ENCODE assay signal across 25 cellular contexts in genomic region chr2:156867201-156867600, GRCh38.
"Had no signal": no experiment of that assay in that cellular context is flagged by ENCODE, and none has a peak within 500 bp of the region (broad histone marks: within the 10 kb centered on the region; RNA-seq: fewer than 3 reads in every experiment).

No MANE protein-coding gene starts in this region.

- H3K27me3 ChIP-seq: adrenal gland, ascending aorta, cardiac muscle cell, hepatocyte, right atrium auricular region, upper lobe of right lung had no signal

- H3K36me3 ChIP-seq: adrenal gland, ascending aorta, cardiac muscle cell, left ventricle myocardium inferior, right atrium auricular region, upper lobe of right lung had no signal

- FAIRE-seq: frontal cortex had no signal

- H3K27me3 Mint-ChIP-seq: activated B cell treated with CpG ODN at 0.5 μM for 24 hours, progenitor cell of endocrine pancreas had no signal

- H3K9me3 Mint-ChIP-seq: activated T-cell treated with anti-CD3 and anti-CD28 coated beads, Interleukin-2, amount 50 U/mL, for 24 hours; activated T-helper 17 cell treated with anti-CD3 and anti-CD28 coated beads, Interleukin-2, amount 50 U/mL, for 72 hours; T-helper 1 cell treated with Interleukin-12 subunit alpha and Interleukin-12 subunit beta and Interleukin-4 antibody, amounts not matched to agents 30 μg/mL and 1 μg/mL, for 36 hours had no signal

- H3K4me3 Mint-ChIP-seq: activated B cell treated with CpG ODN at 0.5 μM for 24 hours; activated CD4-positive, alpha-beta T cell treated with anti-CD3 and anti-CD28 coated beads for 36 hours; activated T-cell treated with anti-CD3 and anti-CD28 coated beads, Interleukin-2, amount 50 U/mL, for 24 hours; activated T-helper 17 cell treated with anti-CD3 and anti-CD28 coated beads, Interleukin-2, amount 50 U/mL, for 72 hours; immature natural killer cell; mesothelial cell of epicardium; natural killer cell; T-helper 1 cell treated with Interleukin-12 subunit alpha and Interleukin-12 subunit beta and Interleukin-4 antibody, amounts not matched to agents 30 μg/mL and 1 μg/mL, for 36 hours had no signal

- H3K27ac Mint-ChIP-seq: activated B cell treated with CpG ODN at 0.5 μM for 24 hours; activated CD4-positive, alpha-beta T cell treated with anti-CD3 and anti-CD28 coated beads for 36 hours; activated naive CD4-positive, alpha-beta T cell treated with anti-CD3 and anti-CD28 coated beads, Interleukin-2, amount 50 U/mL, for 72 hours; activated T-cell treated with anti-CD3 and anti-CD28 coated beads, Interleukin-2, amount 50 U/mL, for 24 hours; activated T-helper 17 cell treated with anti-CD3 and anti-CD28 coated beads, Interleukin-2, amount 50 U/mL, for 72 hours; immature natural killer cell; mesothelial cell of epicardium; natural killer cell; progenitor cell of endocrine pancreas; T-helper 1 cell treated with Interleukin-12 subunit alpha and Interleukin-12 subunit beta and Interleukin-4 antibody, amounts not matched to agents 30 μg/mL and 1 μg/mL, for 36 hours had no signal

- H3K79me2 ChIP-seq: hepatocyte had no signal

- H3K4me3 ChIP-seq: adrenal gland, ascending aorta, cardiac muscle cell, hepatocyte, left ventricle myocardium inferior, right atrium auricular region, upper lobe of right lung had no signal

- H3K4me1 ChIP-seq: adrenal gland, ascending aorta, left ventricle myocardium inferior, right atrium auricular region, upper lobe of right lung had no signal

- H3K27ac ChIP-seq: adrenal gland, ascending aorta, cardiac muscle cell, hepatocyte, left ventricle myocardium inferior, right atrium auricular region, upper lobe of right lung had no signal

- DNase-seq: activated B cell treated with CpG ODN at 0.5 μM for 24 hours; activated CD4-positive, alpha-beta T cell treated with anti-CD3 and anti-CD28 coated beads for 36 hours; activated CD4-positive, alpha-beta T cell treated with anti-CD3 and anti-CD28 coated beads, Interleukin-2, amount 50 U/mL, for 4 hours; activated CD8-positive, alpha-beta memory T cell treated with anti-CD3 and anti-CD28 coated beads for 24 hours; activated CD8-positive, alpha-beta memory T cell treated with anti-CD3 and anti-CD28 coated beads, Interleukin-2, amount 50 U/mL, for 4 hours; activated T-cell treated with anti-CD3 and anti-CD28 coated beads, Interleukin-2, amount 50 U/mL, for 24 hours; adrenal gland; cortex of kidney; glutamatergic neuron; immature natural killer cell; left ventricle myocardium inferior; natural killer cell; stimulated activated CD4-positive, alpha-beta T cell treated with anti-CD3 and anti-CD28 coated beads, Interleukin-4, amount 100 ng/mL, for 24 hours; stimulated activated naive CD8-positive, alpha-beta T cell treated with anti-CD3 and anti-CD28 coated beads, Interleukin-15, Interleukin-2, amounts not matched to agents 100 U/mL and 50 U/mL, for 24 hours; upper lobe of right lung had no signal

- H2AFZ ChIP-seq: hepatocyte had no signal

- ATAC-seq: activated CD4-positive, alpha-beta T cell treated with anti-CD3 and anti-CD28 coated beads for 36 hours; activated naive CD4-positive, alpha-beta T cell treated with anti-CD3 and anti-CD28 coated beads, Interleukin-2, amount 50 U/mL, for 72 hours; activated T-helper 17 cell treated with anti-CD3 and anti-CD28 coated beads, Interleukin-2, amount 50 U/mL, for 72 hours; natural killer cell; stimulated activated naive CD8-positive, alpha-beta T cell treated with anti-CD3 and anti-CD28 coated beads, Interleukin-15, Interleukin-2, amounts not matched to agents 100 U/mL and 50 U/mL, for 24 hours; upper lobe of right lung had no signal

- H3K4me2 ChIP-seq: hepatocyte had no signal

- H3K4me1 Mint-ChIP-seq: activated B cell treated with CpG ODN at 0.5 μM for 24 hours; activated CD4-positive, alpha-beta T cell treated with anti-CD3 and anti-CD28 coated beads for 36 hours; activated T-helper 17 cell treated with anti-CD3 and anti-CD28 coated beads, Interleukin-2, amount 50 U/mL, for 72 hours; immature natural killer cell; mesothelial cell of epicardium; natural killer cell had no signal

- H3K9me3 ChIP-seq: adrenal gland, ascending aorta, left ventricle myocardium inferior, right atrium auricular region, upper lobe of right lung had no signal

- H3K36me3 Mint-ChIP-seq: activated naive CD4-positive, alpha-beta T cell treated with anti-CD3 and anti-CD28 coated beads, Interleukin-2, amount 50 U/mL, for 72 hours; immature natural killer cell; mesothelial cell of epicardium; natural killer cell had no signal
